10 cellular contexts compared by ENCODE assay signal in the genomic region with DNA sequence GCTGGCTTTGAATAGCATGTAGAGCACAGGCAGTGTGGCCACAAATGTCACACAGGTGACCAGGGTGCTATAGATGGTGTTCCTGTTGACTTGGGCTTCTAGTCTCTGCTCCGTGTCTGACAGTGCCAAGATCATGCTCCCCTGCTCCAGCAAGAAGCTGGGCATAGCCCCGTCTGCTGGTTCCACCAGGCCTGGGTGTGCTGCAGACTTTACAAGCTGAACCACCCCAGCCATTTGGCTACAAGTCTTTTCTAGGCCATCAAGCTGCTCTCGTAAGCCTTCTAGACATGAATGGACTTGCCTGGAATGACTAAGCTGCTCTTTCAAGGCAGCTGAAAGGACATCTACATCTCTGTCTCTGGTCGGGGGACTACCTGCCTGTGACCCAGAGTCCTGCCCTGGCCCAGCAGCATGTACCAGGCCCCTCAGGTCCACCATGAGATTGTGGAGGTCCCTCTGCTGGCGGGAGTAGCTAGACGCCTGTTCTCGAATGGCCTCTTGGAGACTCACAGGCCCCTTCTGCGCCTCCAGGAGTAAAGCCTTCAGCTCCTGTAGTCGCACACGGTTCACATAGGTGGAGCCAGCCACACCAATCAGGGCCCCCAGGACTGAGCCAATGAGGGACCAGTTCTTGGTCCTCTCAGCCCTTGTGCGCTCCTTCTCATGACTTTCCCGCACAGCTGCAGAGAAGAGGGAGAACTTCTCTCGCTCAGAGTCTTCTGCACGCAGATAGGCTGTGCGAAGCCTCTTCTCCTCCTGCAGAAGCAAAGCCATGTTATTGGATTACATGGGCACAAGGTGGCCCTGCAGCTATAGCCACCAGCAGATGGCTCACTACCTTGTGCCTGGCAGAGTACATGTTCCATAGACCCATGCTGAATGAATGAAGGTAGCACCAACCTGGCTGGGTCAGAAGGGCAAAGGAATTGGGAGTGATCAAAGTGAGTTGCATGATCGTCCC. TPM values are rescaled to one million over a fixed set of nuclear protein-coding genes. Genes with fewer than 3 reads are reported as not detected.
DNase-seq lines count a peak whose midpoint lies in the region; ATAC-seq and TF ChIP-seq lines count a peak whose summit lies in the region.
"Had no signal": no experiment of that assay in that cellular context is flagged by ENCODE, and none has a peak within 500 bp of the region (broad histone marks: within the 10 kb centered on the region; RNA-seq: fewer than 3 reads in every experiment).

No MANE protein-coding gene starts in this region.

- intact Hi-C loops in activated T-helper 1 cell treated with anti-CD3 and anti-CD28 coated beads, Interleukin-12 subunit alpha, Interleukin-12 subunit beta, Interleukin-2, Interleukin-4 antibody, amounts not matched to agents 30 ng/mL and 10 ng/mL and 1 ng/mL, durations not matched to agents 14 hours and 24 hours and 36 hours (cut with micrococcal nuclease): no loop called here
- intact Hi-C loops in ascending aorta (cut with DNase I): no loop called here

- H3K36me3 ChIP-seq in SK-N-SH (replicated peaks in 1 of 2; ENCODE audit: control insufficient read depth in 1 of 2, insufficient read depth in 2 of 2, low read length in 1 of 2) (peaks cover 4 to 25% of the 10 kb centered on the region in 2 experiments), ascending aorta (peaks cover 0 to 11% of the 10 kb centered on the region in 2 donors)

- no peak overlapping the region for H2AFZ ChIP-seq in SK-N-SH (ENCODE audit: low read depth)

- 0 out of 2 replicates have a peak, but pooled peaks cover 5% of the 10 kb centered on the region for H4K20me1 ChIP-seq in SK-N-SH (ENCODE audit: insufficient read depth)

- no peak overlapping the region for H3K27ac Mint-ChIP-seq in activated T-helper 1 cell treated with anti-CD3 and anti-CD28 coated beads, Interleukin-12 subunit alpha, Interleukin-12 subunit beta, Interleukin-2, Interleukin-4 antibody, amounts not matched to agents 30 ng/mL and 10 ng/mL and 1 ng/mL, durations not matched to agents 14 hours and 24 hours and 36 hours
- H3K27ac Mint-ChIP-seq in type B pancreatic cell: peak overlapping the region; percentile 99
- H3K27ac Mint-ChIP-seq: activated naive CD8-positive, alpha-beta T cell treated with anti-CD3 and anti-CD28 coated beads for 36 hours had no signal

- no peak overlapping the region for H3K9ac ChIP-seq in SK-N-SH

- no peaks in the 10 kb centered on the region for H3K9me2 ChIP-seq in SK-N-SH

- peaks cover 20% of the 10 kb centered on the region for H3K4me1 Mint-ChIP-seq in activated T-helper 1 cell treated with anti-CD3 and anti-CD28 coated beads, Interleukin-12 subunit alpha, Interleukin-12 subunit beta, Interleukin-2, Interleukin-4 antibody, amounts not matched to agents 30 ng/mL and 10 ng/mL and 1 ng/mL, durations not matched to agents 14 hours and 24 hours and 36 hours (ENCODE audit: low read depth)
- peaks cover 29% of the 10 kb centered on the region for H3K4me1 Mint-ChIP-seq in type B pancreatic cell (ENCODE audit: unreplicated experiment)

- peaks cover 7% of the 10 kb centered on the region for H3K27me3 Mint-ChIP-seq in activated T-helper 1 cell treated with anti-CD3 and anti-CD28 coated beads, Interleukin-12 subunit alpha, Interleukin-12 subunit beta, Interleukin-2, Interleukin-4 antibody, amounts not matched to agents 30 ng/mL and 10 ng/mL and 1 ng/mL, durations not matched to agents 14 hours and 24 hours and 36 hours (ENCODE audit: insufficient read depth)
- no peaks in the 10 kb centered on the region for H3K27me3 Mint-ChIP-seq in type B pancreatic cell

- H3K9me3 ChIP-seq in SK-N-SH (no peaks in the 10 kb centered on the region), ascending aorta (no peaks in the 10 kb centered on the region)

- peaks cover 13% of the 10 kb centered on the region for H3K36me3 Mint-ChIP-seq in activated T-helper 1 cell treated with anti-CD3 and anti-CD28 coated beads, Interleukin-12 subunit alpha, Interleukin-12 subunit beta, Interleukin-2, Interleukin-4 antibody, amounts not matched to agents 30 ng/mL and 10 ng/mL and 1 ng/mL, durations not matched to agents 14 hours and 24 hours and 36 hours (ENCODE audit: low read depth)
- peaks cover 14% of the 10 kb centered on the region for H3K36me3 Mint-ChIP-seq in type B pancreatic cell

- TF ChIP-seq CTCF in SK-N-SH (IDR thresholded peaks at IDR 0.05) (no peak), type B pancreatic cell (conservative IDR thresholded peaks at IDR 0.05) (peak; percentile 24), ascending aorta (IDR thresholded peaks at IDR 0.05) (no peak)

- H3K4me3 ChIP-seq in SK-N-SH (ENCODE audit: low read depth in 2 of 2, low read length in 1 of 2) (no peak overlapping the region), ascending aorta (no peak overlapping the region)

- H3F3A ChIP-seq in SK-N-SH (replicated peaks; ENCODE audit: insufficient read depth): no peaks in the 10 kb centered on the region

- H3K27ac ChIP-seq in SK-N-SH (ENCODE audit: low read depth in 2 of 2, low read length in 1 of 2): peak overlapping the region in 1 of 2 experiments; percentile 19; a peak in 1 of 4 replicates
- H3K27ac ChIP-seq in ascending aorta: peak overlapping the region in 1 of 2 donors; percentile 30

- WGBS in SK-N-SH (ENCODE audit: low lambda C conversion rate): 96% methylated on average over 7 of the region's 16 CpGs

- TF ChIP-seq RAD21 in SK-N-SH (IDR thresholded peaks at IDR 0.05; ENCODE audit: low read length): no peak; the same call in 1 of the 2 replicates

- H3K27me3 ChIP-seq in SK-N-SH (ENCODE audit: insufficient read depth) (no peaks in the 10 kb centered on the region), ascending aorta (no peaks in the 10 kb centered on the region)

- TF ChIP-seq EP300 in SK-N-SH (IDR thresholded peaks at IDR 0.05; ENCODE audit: borderline replicate concordance in 1 of 2, low read depth in 1 of 2, low read length in 1 of 2): no peak

- H3K4me3 Mint-ChIP-seq in activated T-helper 1 cell treated with anti-CD3 and anti-CD28 coated beads, Interleukin-12 subunit alpha, Interleukin-12 subunit beta, Interleukin-2, Interleukin-4 antibody, amounts not matched to agents 30 ng/mL and 10 ng/mL and 1 ng/mL, durations not matched to agents 14 hours and 24 hours and 36 hours: peak overlapping the region; percentile 8
- peak overlapping the region; percentile 80 for H3K4me3 Mint-ChIP-seq in type B pancreatic cell
- H3K4me3 Mint-ChIP-seq: activated naive CD8-positive, alpha-beta T cell treated with anti-CD3 and anti-CD28 coated beads for 36 hours had no signal

- no peak overlapping the region for H3K4me2 ChIP-seq in SK-N-SH

- H3K9me3 Mint-ChIP-seq in activated T-helper 1 cell treated with anti-CD3 and anti-CD28 coated beads, Interleukin-12 subunit alpha, Interleukin-12 subunit beta, Interleukin-2, Interleukin-4 antibody, amounts not matched to agents 30 ng/mL and 10 ng/mL and 1 ng/mL, durations not matched to agents 14 hours and 24 hours and 36 hours: no peaks in the 10 kb centered on the region
- no peaks in the 10 kb centered on the region for H3K9me3 Mint-ChIP-seq in type B pancreatic cell
- H3K9me3 Mint-ChIP-seq: activated naive CD8-positive, alpha-beta T cell treated with anti-CD3 and anti-CD28 coated beads for 36 hours had no signal

- H3K79me2 ChIP-seq in SK-N-SH (ENCODE audit: insufficient read depth): peaks cover 9% of the 10 kb centered on the region

- ATAC-seq in SK-N-SH treated with all-trans-retinoic acid at 6 μM for 48 hours (no peak), GM21576 (IDR thresholded peaks at IDR 0.05; ENCODE audit: unreplicated experiment) (no peak)

- peak; percentile 19 for DNase-seq in SK-N-SH
- no peak for DNase-seq in activated T-helper 1 cell treated with anti-CD3 and anti-CD28 coated beads, Interleukin-12 subunit alpha, Interleukin-12 subunit beta, Interleukin-2, Interleukin-4 antibody, amounts not matched to agents 30 ng/mL and 10 ng/mL and 1 ng/mL, durations not matched to agents 14 hours and 24 hours and 36 hours (ENCODE audit: low spot score)
- DNase-seq in islet precursor cell: peak; percentile 81
- DNase-seq in type B pancreatic cell (ENCODE audit: extremely low spot score, unreplicated experiment): no peak
- DNase-seq in ascending aorta (ENCODE audit: low spot score in 2 of 2): no peak
- DNase-seq in NCI-H2171 (lab: John Stamatoyannopoulos, UW): no peak
- DNase-seq: activated naive CD8-positive, alpha-beta T cell treated with anti-CD3 and anti-CD28 coated beads for 36 hours; stimulated activated CD4-positive, alpha-beta T cell treated with anti-CD3 and anti-CD28 coated beads, Interleukin-2, amount 100 ng/mL, for 48 hours had no signal

- H3K4me1 ChIP-seq in SK-N-SH (ENCODE audit: control insufficient read depth in 1 of 2, insufficient read depth in 2 of 2, low read depth in 1 of 2, low read length in 1 of 2): peaks cover 3 to 21% of the 10 kb centered on the region in 2 experiments; a peak in 1 of 4 replicates
- peaks cover 0 to 9% of the 10 kb centered on the region in 2 donors for H3K4me1 ChIP-seq in ascending aorta

- POLR2A ChIA-PET in SK-N-SH (lab: Yijun Ruan, JAX): interaction anchor here (0.7 kb wide), 1 partner anchor 32 kb away, joined by 3 read pairs; no protein-coding TSS in a partner anchor

- CTCF ChIA-PET in SK-N-SH (lab: Yijun Ruan, JAX): interaction anchor here (0.6 to 13.2 kb wide), 10 partner anchors 11 to 245 kb away, joined by 3 to 399 read pairs (median 7); partner anchors contain the start of gene ATRIP

RNA-seq across cellular contexts. Expression of gene PLXNB1, which starts 2.8 kb away (rescaled TPM):
- polyA plus RNA-seq in SK-N-SH (2012; rRNA removed): 38.0 and 39.8 TPM in 2 replicates
- polyA plus RNA-seq in SK-N-SH (2012; cell fraction: cytosol; rRNA removed): 6.5 and 13.9 TPM in 2 replicates
- 195 and 267 TPM in 2 replicates for polyA plus RNA-seq in SK-N-SH (2012; cell fraction: nucleus; rRNA removed)
- 5.7 and 7.0 TPM in 2 replicates for total RNA-seq in activated T-helper 1 cell treated with anti-CD3 and anti-CD28 coated beads, Interleukin-12 subunit alpha, Interleukin-12 subunit beta, Interleukin-2, Interleukin-4 antibody, amounts not matched to agents 30 ng/mL and 10 ng/mL and 1 ng/mL, durations not matched to agents 14 hours and 24 hours and 36 hours
- 212 and 367 TPM in 2 replicates for total RNA-seq in type B pancreatic cell (ENCODE audit: low replicate concordance)
- total RNA-seq in ascending aorta: 160 TPM

RNA-seq across cellular contexts. Expression of gene CCDC51, which starts 7.2 kb away (rescaled TPM):
- 24.2 and 29.6 TPM in 2 replicates for polyA plus RNA-seq in SK-N-SH (2012; rRNA removed)
- polyA plus RNA-seq in SK-N-SH (2012; cell fraction: cytosol; rRNA removed): 22.7 and 27.4 TPM in 2 replicates
- 15.3 and 20.4 TPM in 2 replicates for polyA plus RNA-seq in SK-N-SH (2012; cell fraction: nucleus; rRNA removed)
- 26.0 and 26.3 TPM in 2 replicates for total RNA-seq in activated T-helper 1 cell treated with anti-CD3 and anti-CD28 coated beads, Interleukin-12 subunit alpha, Interleukin-12 subunit beta, Interleukin-2, Interleukin-4 antibody, amounts not matched to agents 30 ng/mL and 10 ng/mL and 1 ng/mL, durations not matched to agents 14 hours and 24 hours and 36 hours
- total RNA-seq in type B pancreatic cell (ENCODE audit: low replicate concordance): 15.0 and 25.7 TPM in 2 replicates
- total RNA-seq in ascending aorta: 19.3 TPM

RNA-seq across cellular contexts. Expression of gene TMA7, which starts 7.4 kb away (rescaled TPM):
- 393 and 438 TPM in 2 replicates for polyA plus RNA-seq in SK-N-SH (2012; rRNA removed)
- 655 and 1,170 TPM in 2 replicates for polyA plus RNA-seq in SK-N-SH (2012; cell fraction: cytosol; rRNA removed)
- 91.0 and 95.9 TPM in 2 replicates for polyA plus RNA-seq in SK-N-SH (2012; cell fraction: nucleus; rRNA removed)
- 262 and 266 TPM in 2 replicates for total RNA-seq in activated T-helper 1 cell treated with anti-CD3 and anti-CD28 coated beads, Interleukin-12 subunit alpha, Interleukin-12 subunit beta, Interleukin-2, Interleukin-4 antibody, amounts not matched to agents 30 ng/mL and 10 ng/mL and 1 ng/mL, durations not matched to agents 14 hours and 24 hours and 36 hours
- total RNA-seq in type B pancreatic cell (ENCODE audit: low replicate concordance): 268 and 281 TPM in 2 replicates
- 142 TPM for total RNA-seq in ascending aorta

RNA-seq across cellular contexts. Expression of gene ATRIP, which starts 13.8 kb away (rescaled TPM):
- polyA plus RNA-seq in SK-N-SH (2012; rRNA removed): 5.6 and 6.5 TPM in 2 replicates
- 4.0 and 4.3 TPM in 2 replicates for polyA plus RNA-seq in SK-N-SH (2012; cell fraction: cytosol; rRNA removed)
- polyA plus RNA-seq in SK-N-SH (2012; cell fraction: nucleus; rRNA removed): 12.5 and 14.9 TPM in 2 replicates
- total RNA-seq in activated T-helper 1 cell treated with anti-CD3 and anti-CD28 coated beads, Interleukin-12 subunit alpha, Interleukin-12 subunit beta, Interleukin-2, Interleukin-4 antibody, amounts not matched to agents 30 ng/mL and 10 ng/mL and 1 ng/mL, durations not matched to agents 14 hours and 24 hours and 36 hours: 16.5 and 20.5 TPM in 2 replicates
- total RNA-seq in type B pancreatic cell (ENCODE audit: low replicate concordance) (9.3 and 16.0 TPM in 2 replicates), ascending aorta (9.0 TPM)

Comparison
In these comparisons a context has a peak if more than half of its experiments do, and no peak if none do; other contexts are left out.
1. DNase-seq: peak in SK-N-SH (single experiment) and islet precursor cell (single experiment); none in activated T-helper 1 cell treated with anti-CD3 and anti-CD28 coated beads, Interleukin-12 subunit alpha, Interleukin-12 subunit beta, Interleukin-2, Interleukin-4 antibody, amounts not matched to agents 30 ng/mL and 10 ng/mL and 1 ng/mL, durations not matched to agents 14 hours and 24 hours and 36 hours (single experiment), type B pancreatic cell (single experiment), ascending aorta (0 of 2) and NCI-H2171 (single experiment).
2. RNA of gene PLXNB1, which starts 2.8 kb away (total RNA-seq): 212 to 367 TPM in type B pancreatic cell and 160 TPM in ascending aorta (single experiment); 5.7 to 7.0 TPM in activated T-helper 1 cell treated with anti-CD3 and anti-CD28 coated beads, Interleukin-12 subunit alpha, Interleukin-12 subunit beta, Interleukin-2, Interleukin-4 antibody, amounts not matched to agents 30 ng/mL and 10 ng/mL and 1 ng/mL, durations not matched to agents 14 hours and 24 hours and 36 hours; every median in the first group is over 10 times any median in the second.